In genomic region chr17:17086585-17086984, GRCh38 we compare ENCODE assay signal across 25 cellular contexts. TPM values are rescaled to one million over a fixed set of nuclear protein-coding genes. Genes with fewer than 3 reads are reported as not detected.
A peak's percentile ranks its signal among the peaks of the same experiment; 100 is the strongest.
DNase-seq lines count a peak whose midpoint lies in the region; ATAC-seq and TF ChIP-seq lines count a peak whose summit lies in the region.
"Had no signal": no experiment of that assay in that cellular context is flagged by ENCODE, and none has a peak within 500 bp of the region (broad histone marks: within the 10 kb centered on the region; RNA-seq: fewer than 3 reads in every experiment).

No MANE protein-coding gene starts in this region.

- intact Hi-C loops in Caco-2 (cut with micrococcal nuclease; ENCODE audit: unreplicated experiment): no loop called here

- POLR2A ChIA-PET in Caco-2 (lab: Charles Lee): no interaction called here

- TF ChIP-seq CTCF in Caco-2 (IDR thresholded peaks at IDR 0.05; ENCODE audit: insufficient read depth in 1 of 2, low read depth in 1 of 2, low read length in 1 of 2, severe bottlenecking in 1 of 2, unreplicated experiment in 1 of 2) (no peak), glutamatergic neuron (IDR thresholded peaks at IDR 0.05; ENCODE audit: partially characterized antibody, unreplicated experiment) (no peak)

- no peak for DNase-seq in Caco-2
- DNase-seq in T-helper 17 cell: no peak
- no peak for DNase-seq in glutamatergic neuron
- no peak for DNase-seq in NCI-H2029 treated with DMSO at 0.1 percent for 48 hours (lab: John Stamatoyannopoulos, UW)
- no peak for DNase-seq in SK-N-DZ (ENCODE audit: low spot score)
- DNase-seq: activated naive CD4-positive, alpha-beta T cell treated with anti-CD3 and anti-CD28 coated beads, Interleukin-2, amount 10 ng/mL, durations not matched to agents 7 days and 5 days; activated T-cell treated with anti-CD3 and anti-CD28 coated beads, Interleukin-2, amount 50 U/mL, for 48 hours; amniotic stem cell; CD4-positive, alpha-beta T cell; DMS 273 treated with DMSO at 0.1 percent for 48 hours; GM23248; KBM-7; MG63; natural killer cell; NCI-H1417; NCI-H2081 treated with DMSO at 0.1 percent for 48 hours; NCI-H345; NCI-H748 treated with DMSO at 0.1 percent for 48 hours; stimulated activated CD4-positive, alpha-beta T cell treated with anti-CD3 and anti-CD28 coated beads, Interleukin-2, amount 100 ng/mL, for 48 hours; substantia nigra had no signal

- H3K36me3 Mint-ChIP-seq in Caco-2 (ENCODE audit: insufficient read depth, unreplicated experiment) (peaks cover 57% of the 10 kb centered on the region), T-helper 17 cell (ENCODE audit: low read depth) (peaks cover 2% of the 10 kb centered on the region), glutamatergic neuron (ENCODE audit: unreplicated experiment) (no peaks in the 10 kb centered on the region)
- H3K36me3 Mint-ChIP-seq: natural killer cell had no signal

- no peak overlapping the region for H3K4me3 Mint-ChIP-seq in Caco-2 (ENCODE audit: unreplicated experiment)
- H3K4me3 Mint-ChIP-seq in T-helper 17 cell: no peak overlapping the region
- H3K4me3 Mint-ChIP-seq in glutamatergic neuron (ENCODE audit: unreplicated experiment): peak overlapping the region; percentile 31
- H3K4me3 Mint-ChIP-seq: activated naive CD4-positive, alpha-beta T cell treated with anti-CD3 and anti-CD28 coated beads, Interleukin-2, amount 10 ng/mL, durations not matched to agents 7 days and 5 days; CD4-positive, alpha-beta T cell; natural killer cell; T-helper 1 cell treated with Interleukin-12 subunit alpha and Interleukin-12 subunit beta and Interleukin-4 antibody, amounts not matched to agents 30 μg/mL and 1 μg/mL, for 36 hours had no signal

- H3K9me3 Mint-ChIP-seq in Caco-2 (ENCODE audit: unreplicated experiment): no peaks in the 10 kb centered on the region
- H3K9me3 Mint-ChIP-seq in glutamatergic neuron (ENCODE audit: unreplicated experiment): peaks cover 17% of the 10 kb centered on the region
- H3K9me3 Mint-ChIP-seq: activated naive CD4-positive, alpha-beta T cell treated with anti-CD3 and anti-CD28 coated beads, Interleukin-2, amount 10 ng/mL, durations not matched to agents 7 days and 5 days; CD4-positive, alpha-beta T cell; natural killer cell; T-helper 1 cell treated with Interleukin-12 subunit alpha and Interleukin-12 subunit beta and Interleukin-4 antibody, amounts not matched to agents 30 μg/mL and 1 μg/mL, for 36 hours had no signal

- H3K9me3 ChIP-seq in Caco-2 (no peaks in the 10 kb centered on the region), T-helper 17 cell (ENCODE audit: control insufficient read depth, low read length, poor library complexity, severe bottlenecking) (no peaks in the 10 kb centered on the region), skeletal muscle tissue (ENCODE audit: control insufficient read depth in 3 of 3, low read length in 3 of 3) (no peaks in the 10 kb centered on the region)
- H3K9me3 ChIP-seq: MG63 had no signal

- H3K4me1 ChIP-seq in Caco-2 (peaks cover 22% of the 10 kb centered on the region), skeletal muscle tissue (ENCODE audit: control insufficient read depth in 3 of 3, insufficient read depth in 3 of 3, low read length in 3 of 3) (peaks cover 53 to 74% (median 64%) of the 10 kb centered on the region in 3 donors)

- ATAC-seq in T-helper 17 cell (no peak), GM19035 (IDR thresholded peaks at IDR 0.05; ENCODE audit: unreplicated experiment) (no peak)
- ATAC-seq: natural killer cell had no signal

- H3K27me3 Mint-ChIP-seq in Caco-2 (ENCODE audit: insufficient read depth, unreplicated experiment): no peaks in the 10 kb centered on the region
- H3K27me3 Mint-ChIP-seq in T-helper 17 cell: no peaks in the 10 kb centered on the region
- H3K27me3 Mint-ChIP-seq in glutamatergic neuron (ENCODE audit: unreplicated experiment): peaks cover 20% of the 10 kb centered on the region
- H3K27me3 Mint-ChIP-seq: activated naive CD4-positive, alpha-beta T cell treated with anti-CD3 and anti-CD28 coated beads, Interleukin-2, amount 10 ng/mL, durations not matched to agents 7 days and 5 days; CD4-positive, alpha-beta T cell had no signal

- CTCF ChIA-PET in Caco-2 (lab: Charles Lee): no interaction called here

- no peak overlapping the region for H3K4me3 ChIP-seq in Caco-2 (ENCODE audit: low read depth, low read length)
- no peak overlapping the region for H3K4me3 ChIP-seq in skeletal muscle tissue (ENCODE audit: low read length in 3 of 3)
- H3K4me3 ChIP-seq: coronary artery, GM23248, MG63, SK-N-MC had no signal

- H3K27ac Mint-ChIP-seq in Caco-2 (ENCODE audit: unreplicated experiment): peak overlapping the region; percentile 26
- peak overlapping the region; percentile 81 for H3K27ac Mint-ChIP-seq in T-helper 17 cell
- peak overlapping the region; percentile 56 for H3K27ac Mint-ChIP-seq in glutamatergic neuron (ENCODE audit: unreplicated experiment)

- H3K9ac ChIP-seq in skeletal muscle tissue (ENCODE audit: low read depth in 1 of 3, low read length in 3 of 3): peak overlapping the region in 1 of 3 donors; percentile 71
- H3K9ac ChIP-seq: GM23248 had no signal

- H3K36me3 ChIP-seq in Caco-2 (ENCODE audit: control insufficient read depth, insufficient read depth, low read length) (peaks cover 8% of the 10 kb centered on the region), skeletal muscle tissue (ENCODE audit: control insufficient read depth in 3 of 3, insufficient read depth in 3 of 3, low read length in 3 of 3) (peaks cover 14 to 18% (median 17%) of the 10 kb centered on the region in 3 donors)

- no TSS peak for BruUV-seq in Caco-2 (replicated peaks; lab: Mats Ljungman, UMichigan)

- H3K4me1 Mint-ChIP-seq in Caco-2 (ENCODE audit: low read depth, unreplicated experiment) (peaks cover 19% of the 10 kb centered on the region), T-helper 17 cell (peaks cover 37% of the 10 kb centered on the region), glutamatergic neuron (ENCODE audit: low read depth, unreplicated experiment) (peaks cover 57% of the 10 kb centered on the region)

- H3K27ac ChIP-seq in skeletal muscle tissue (ENCODE audit: low read depth, low read length): peak overlapping the region; percentile 54
- H3K27ac ChIP-seq: coronary artery, GM23248, SK-N-MC had no signal

- H3K27me3 ChIP-seq in Caco-2 (replicated peaks; ENCODE audit: control insufficient read depth, insufficient read depth, low read length) (no peaks in the 10 kb centered on the region), skeletal muscle tissue (ENCODE audit: control insufficient read depth in 3 of 3, insufficient read depth in 3 of 3, low read length in 3 of 3) (no peaks in the 10 kb centered on the region)
- H3K27me3 ChIP-seq: MG63 had no signal

RNA-seq across cellular contexts. Expression of gene MPRIP, which starts 44.3 kb away (rescaled TPM):
- total RNA-seq in Caco-2 (2022) (284 and 311 TPM in 2 replicates), T-helper 17 cell (100 to 1,000 TPM; 268 to 269 TPM), glutamatergic neuron (ENCODE audit: unreplicated experiment) (863 TPM), skeletal muscle tissue (79.3 TPM)
- polyA plus RNA-seq in SK-N-DZ (2014; cell fraction: cytosol; rRNA removed): 63.4 and 64.5 TPM in 2 replicates
- 46.4 and 125 TPM in 2 replicates for polyA plus RNA-seq in SK-N-DZ (2014; cell fraction: nucleus; rRNA removed)

Comparison
In these comparisons a context has a peak if more than half of its experiments do, and no peak if none do; other contexts are left out.
1. H3K27ac Mint-ChIP-seq: peak in every context shown above with its lines; median percentile 81 in T-helper 17 cell; 56 in glutamatergic neuron; 26 in Caco-2.